In the genomic region with DNA sequence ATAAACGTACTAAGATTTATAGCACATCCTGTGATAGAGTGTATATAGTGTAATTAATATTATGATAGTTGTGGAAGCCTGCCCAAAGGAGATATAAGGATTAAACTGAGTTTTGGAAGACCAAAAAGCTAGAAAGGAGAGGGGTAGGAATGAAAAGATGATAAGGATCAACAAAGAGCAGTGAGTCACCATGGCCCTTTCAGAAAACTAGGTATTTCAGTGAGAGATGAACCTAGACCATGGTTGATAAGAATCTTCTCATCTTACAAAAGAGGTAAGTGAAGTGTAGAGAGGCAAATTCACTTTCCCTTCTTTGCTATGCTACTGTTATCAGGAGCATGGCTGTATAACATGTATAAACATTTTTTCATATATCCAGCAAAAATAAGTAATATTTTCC, we compare ENCODE assay signal across 22 cellular contexts.
"Had no signal": no experiment of that assay in that cellular context is flagged by ENCODE, and none has a peak within 500 bp of the region (broad histone marks: within the 10 kb centered on the region; RNA-seq: fewer than 3 reads in every experiment).

No MANE protein-coding gene starts in this region.

- H3K9me3 Mint-ChIP-seq: activated CD4-positive, alpha-beta memory T cell treated with anti-CD3 and anti-CD28 coated beads, Interleukin-2, amount 10 ng/mL, durations not matched to agents 7 days and 5 days; activated naive CD4-positive, alpha-beta T cell treated with anti-CD3 and anti-CD28 coated beads, Interleukin-2, amount 50 U/mL, for 24 hours; natural killer cell had no signal

- ATAC-seq: activated CD8-positive, alpha-beta memory T cell treated with anti-CD3 and anti-CD28 coated beads, Interleukin-2, amount 10 ng/mL, durations not matched to agents 7 days and 5 days; foreskin keratinocyte; left lung; natural killer cell had no signal

- H3K27me3 ChIP-seq: foreskin keratinocyte, thyroid gland had no signal

- H3K27ac Mint-ChIP-seq: activated CD4-positive, alpha-beta memory T cell treated with anti-CD3 and anti-CD28 coated beads, Interleukin-2, amount 10 ng/mL, durations not matched to agents 7 days and 5 days; activated CD8-positive, alpha-beta memory T cell treated with anti-CD3 and anti-CD28 coated beads, Interleukin-2, amount 10 ng/mL, durations not matched to agents 7 days and 5 days; activated naive CD4-positive, alpha-beta T cell treated with anti-CD3 and anti-CD28 coated beads, Interleukin-2, amount 50 U/mL, for 24 hours; mesothelial cell of epicardium; natural killer cell; progenitor cell of endocrine pancreas had no signal

- H3K9me3 ChIP-seq: left lung, thyroid gland had no signal

- H3K36me3 Mint-ChIP-seq: natural killer cell had no signal

- H3K4me3 Mint-ChIP-seq: activated CD4-positive, alpha-beta memory T cell treated with anti-CD3 and anti-CD28 coated beads, Interleukin-2, amount 10 ng/mL, durations not matched to agents 7 days and 5 days; activated CD8-positive, alpha-beta memory T cell treated with anti-CD3 and anti-CD28 coated beads, Interleukin-2, amount 10 ng/mL, durations not matched to agents 7 days and 5 days; activated naive CD4-positive, alpha-beta T cell treated with anti-CD3 and anti-CD28 coated beads, Interleukin-2, amount 50 U/mL, for 24 hours; mesothelial cell of epicardium; natural killer cell had no signal

- H3K27me3 Mint-ChIP-seq: activated CD4-positive, alpha-beta memory T cell treated with anti-CD3 and anti-CD28 coated beads, Interleukin-2, amount 10 ng/mL, durations not matched to agents 7 days and 5 days; activated CD8-positive, alpha-beta memory T cell treated with anti-CD3 and anti-CD28 coated beads, Interleukin-2, amount 10 ng/mL, durations not matched to agents 7 days and 5 days; activated naive CD4-positive, alpha-beta T cell treated with anti-CD3 and anti-CD28 coated beads, Interleukin-2, amount 50 U/mL, for 24 hours; progenitor cell of endocrine pancreas had no signal

- H3K4me1 ChIP-seq: foreskin keratinocyte, thyroid gland had no signal

- DNase-seq: activated CD4-positive, alpha-beta memory T cell treated with anti-CD3 and anti-CD28 coated beads, Interleukin-2, amount 10 ng/mL, durations not matched to agents 7 days and 5 days; activated CD4-positive, alpha-beta T cell treated with anti-CD3 and anti-CD28 coated beads for 48 hours; activated CD4-positive, CD25-positive, alpha-beta regulatory T cell; activated CD8-positive, alpha-beta memory T cell treated with anti-CD3 and anti-CD28 coated beads, Interleukin-2, amount 10 ng/mL, durations not matched to agents 7 days and 5 days; activated gamma-delta T cell treated with Interleukin-2 at 50 U/mL for 16 hours; activated T-cell treated with anti-CD3 and anti-CD28 coated beads for 4 hours; aorta; central memory CD4-positive, alpha-beta T cell; dermis blood vessel endothelial cell; effector CD8-positive, alpha-beta T cell; erythroblast; foreskin keratinocyte; left lung; natural killer cell; retina; stimulated activated CD4-positive, alpha-beta T cell treated with anti-CD3 and anti-CD28 coated beads, Interleukin-4, amount 100 ng/mL, for 1 hour; stimulated activated naive CD4-positive, alpha-beta T cell treated with Interleukin-2 at 50 U/mL for 16 hours; substantia nigra; thyroid gland had no signal

- H3K27ac ChIP-seq: foreskin keratinocyte, left lung, thyroid gland had no signal

- H3K4me3 ChIP-seq: left lung, thyroid gland had no signal
